ENCODE assay signal across 8 cellular contexts in genomic region chr4:102390438-102390837, GRCh38. TPM values are rescaled to one million over a fixed set of nuclear protein-coding genes. Genes with fewer than 3 reads are reported as not detected.
DNase-seq lines count a peak whose midpoint lies in the region; ATAC-seq, FAIRE-seq and TF ChIP-seq lines count a peak whose summit lies in the region.

No MANE protein-coding gene starts in this region.

- peaks cover 17% of the 10 kb centered on the region for H3K4me1 Mint-ChIP-seq in activated naive CD8-positive, alpha-beta T cell (ENCODE audit: low read depth)
- peaks cover 5% of the 10 kb centered on the region for H3K4me1 Mint-ChIP-seq in type B pancreatic cell (ENCODE audit: unreplicated experiment)

- DNase-seq in AG10803 (ENCODE audit: low read depth) (no peak), urothelium cell line (ENCODE audit: low spot score) (peak; percentile 9), type B pancreatic cell (ENCODE audit: extremely low spot score, unreplicated experiment) (no peak), mucosa of gallbladder (ENCODE audit: low spot score) (no peak), retina (no peak)

- peak overlapping the region; percentile 83 for H3K27ac Mint-ChIP-seq in activated naive CD8-positive, alpha-beta T cell
- H3K27ac Mint-ChIP-seq in type B pancreatic cell: no peak overlapping the region

- H3K27me3 Mint-ChIP-seq in activated naive CD8-positive, alpha-beta T cell: peaks cover 12% of the 10 kb centered on the region
- no peaks in the 10 kb centered on the region for H3K27me3 Mint-ChIP-seq in type B pancreatic cell

- TF ChIP-seq CTCF in AG10803 (conservative IDR thresholded peaks at IDR 0.05; ENCODE audit: low read length) (0 out of 2 replicates have a peak, but pooled peaks have one; percentile 6), type B pancreatic cell (conservative IDR thresholded peaks at IDR 0.05) (no peak)

- H3K4me3 Mint-ChIP-seq in activated naive CD8-positive, alpha-beta T cell: peak overlapping the region; percentile 61
- no peak overlapping the region for H3K4me3 Mint-ChIP-seq in type B pancreatic cell

- no peaks in the 10 kb centered on the region for H3K9me3 Mint-ChIP-seq in activated naive CD8-positive, alpha-beta T cell (ENCODE audit: low read depth)
- no peaks in the 10 kb centered on the region for H3K9me3 Mint-ChIP-seq in type B pancreatic cell

- no peak for FAIRE-seq in urothelium cell line (lab: Jason Lieb, UNC)

- no peaks in the 10 kb centered on the region for H3K36me3 Mint-ChIP-seq in activated naive CD8-positive, alpha-beta T cell
- H3K36me3 Mint-ChIP-seq in type B pancreatic cell: no peaks in the 10 kb centered on the region

- H3K4me3 ChIP-seq in AG10803 (ENCODE audit: low read length): no peak overlapping the region

- ATAC-seq in GM19324 (IDR thresholded peaks at IDR 0.05; ENCODE audit: low FRiP score, unreplicated experiment) (peak; percentile 89), HG03159 (IDR thresholded peaks at IDR 0.05; ENCODE audit: unreplicated experiment) (peak; percentile 95)

RNA-seq across cellular contexts. Expression of gene SLC39A8, which starts 45.2 kb away (rescaled TPM):
- total RNA-seq in type B pancreatic cell (ENCODE audit: low replicate concordance): 8.3 and 15.3 TPM in 2 replicates
- 8.3 TPM for total RNA-seq in mucosa of gallbladder
